ENCODE assay signal across 9 cellular contexts in the genomic region with DNA sequence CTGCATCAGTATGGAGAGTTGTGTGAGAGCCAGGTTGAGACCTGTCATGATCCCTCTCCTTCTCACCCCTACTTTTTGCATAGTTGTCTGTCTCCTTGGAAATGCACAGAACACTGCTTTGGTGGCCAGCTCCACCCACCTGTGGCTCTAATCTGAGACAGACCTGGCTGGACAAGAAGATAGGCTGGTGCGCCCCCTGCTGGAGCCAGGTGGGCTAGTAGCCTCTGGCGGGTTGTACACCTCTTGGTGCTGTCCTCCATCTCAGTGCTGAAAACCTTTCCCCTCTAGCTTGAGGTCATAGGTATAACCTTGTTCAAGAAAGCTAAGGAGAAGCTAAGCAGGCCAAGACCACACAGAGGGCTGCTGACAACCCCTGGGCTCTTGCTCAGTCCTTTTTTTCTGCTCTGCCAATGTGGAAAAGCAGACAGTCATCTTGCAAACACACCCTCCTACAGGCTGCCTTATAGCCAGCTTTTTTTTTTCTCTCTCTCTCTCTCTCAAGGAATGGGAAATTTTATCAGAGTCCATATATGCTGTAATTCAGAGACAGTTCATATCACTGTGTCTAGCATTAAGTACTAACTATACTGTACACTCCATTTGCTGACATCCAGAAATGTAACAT. TPM values are rescaled to one million over a fixed set of nuclear protein-coding genes. Genes with fewer than 3 reads are reported as not detected.
A peak's percentile ranks its signal among the peaks of the same experiment; 100 is the strongest.
DNase-seq lines count a peak whose midpoint lies in the region; ATAC-seq and TF ChIP-seq lines count a peak whose summit lies in the region.
"Had no signal": no experiment of that assay in that cellular context is flagged by ENCODE, and none has a peak within 500 bp of the region (broad histone marks: within the 10 kb centered on the region; RNA-seq: fewer than 3 reads in every experiment).

No MANE protein-coding gene starts in this region.

- H3K4me2 ChIP-seq in fibroblast of lung (ENCODE audit: extremely low read depth, insufficient read depth, low read length), result no peak overlapping the region
- no peak overlapping the region for H3K4me2 ChIP-seq in trophoblast cell (ENCODE audit: low read length)

- no peak overlapping the region for H4K91ac ChIP-seq in trophoblast cell (ENCODE audit: low read depth, low read length)

- no peaks in the 10 kb centered on the region for H3K9me3 Mint-ChIP-seq in activated CD4-positive, alpha-beta T cell treated with anti-CD3 and anti-CD28 coated beads for 36 hours (ENCODE audit: low read depth)

- H4K20me1 ChIP-seq in fibroblast of lung (ENCODE audit: control insufficient read depth, extremely low read depth, insufficient read depth, low read length), result no peaks in the 10 kb centered on the region

- H3K27me3 ChIP-seq in H7 (ENCODE audit: control insufficient read depth, insufficient read depth, low read length), result no peaks in the 10 kb centered on the region
- H3K27me3 ChIP-seq in fibroblast of lung (ENCODE audit: control insufficient read depth, insufficient read depth, low read length), result no peaks in the 10 kb centered on the region
- H3K27me3 ChIP-seq in trophoblast cell (ENCODE audit: insufficient read depth, low read length), result no peaks in the 10 kb centered on the region

- CTCF ChIA-PET in activated CD4-positive, alpha-beta T cell treated with anti-CD3 and anti-CD28 coated beads for 36 hours (lab: Charles Lee), result interaction anchor here (0.6 to 2.0 kb wide), 9 partner anchors 8 to 912 kb away, joined by 3 to 6 read pairs (median 4); no protein-coding TSS in a partner anchor

- no peak overlapping the region for H3K4me3 ChIP-seq in H7 (ENCODE audit: insufficient read depth, low read depth, low read length)
- H3K4me3 ChIP-seq in NB4 (ENCODE audit: low read depth, low read length), result no peak overlapping the region
- H3K4me3 ChIP-seq in fibroblast of lung (replicated peaks in 1 of 4; ENCODE audit: control extremely low read depth in 1 of 4, insufficient read depth in 1 of 4, low read depth in 3 of 4, low read length in 4 of 4), result no peak overlapping the region
- H3K4me3 ChIP-seq in trophoblast cell (ENCODE audit: low read depth, low read length), result no peak overlapping the region
- H3K4me3 ChIP-seq: thoracic aorta had no signal

- H3K9ac ChIP-seq in fibroblast of lung (ENCODE audit: insufficient read depth, low read length) (no peak overlapping the region), trophoblast cell (ENCODE audit: low read length) (no peak overlapping the region)

- H2AFZ ChIP-seq in fibroblast of lung (ENCODE audit: low read length) (no peak overlapping the region), trophoblast cell (ENCODE audit: insufficient read depth, low read length, poor library complexity) (no peak overlapping the region)

- no peak overlapping the region for H4K8ac ChIP-seq in trophoblast cell (ENCODE audit: low read depth, low read length)

- no peak overlapping the region for H3K4ac ChIP-seq in trophoblast cell (ENCODE audit: low read depth, low read length)

- H3K27me3 Mint-ChIP-seq in activated CD4-positive, alpha-beta T cell treated with anti-CD3 and anti-CD28 coated beads for 36 hours, result peaks cover 20% of the 10 kb centered on the region

- H3K9me3 ChIP-seq in fibroblast of lung (ENCODE audit: control insufficient read depth, insufficient read depth, low read depth, low read length), result no peaks in the 10 kb centered on the region
- H3K9me3 ChIP-seq in trophoblast cell (ENCODE audit: insufficient read depth, low read depth, low read length), result no peaks in the 10 kb centered on the region
- H3K9me3 ChIP-seq: thoracic aorta had no signal

- H2AK5ac ChIP-seq in trophoblast cell (ENCODE audit: low read length), result no peak overlapping the region

- no peaks in the 10 kb centered on the region for H3K79me1 ChIP-seq in trophoblast cell (ENCODE audit: low read length)

- no peak overlapping the region for H3K27ac Mint-ChIP-seq in activated CD4-positive, alpha-beta T cell treated with anti-CD3 and anti-CD28 coated beads for 36 hours

- no peak for TF ChIP-seq POLR2A in NB4 (IDR thresholded peaks at IDR 0.05; ENCODE audit: extremely low read depth, insufficient read length)

- peaks cover 1% of the 10 kb centered on the region for H3K4me1 ChIP-seq in fibroblast of lung (ENCODE audit: control insufficient read depth, extremely low read depth, insufficient read depth, low read length)
- H3K4me1 ChIP-seq in trophoblast cell (ENCODE audit: control insufficient read depth in 1 of 2, insufficient read depth in 2 of 2, low read length in 2 of 2), result no peaks in the 10 kb centered on the region

- TF ChIP-seq CTCF in NB4 (IDR thresholded peaks at IDR 0.05; ENCODE audit: low read depth, low read length), result peak; percentile 95
- TF ChIP-seq CTCF in fibroblast of lung (conservative IDR thresholded peaks at IDR 0.05 in 1 of 2, IDR thresholded peaks at IDR 0.05 in 1 of 2; ENCODE audit: low read depth in 1 of 2, low read length in 2 of 2), result peak; percentile 50 to 92

- no peak overlapping the region for H4K12ac ChIP-seq in trophoblast cell (ENCODE audit: low read depth, low read length)

- intact Hi-C loops in activated CD4-positive, alpha-beta T cell treated with anti-CD3 and anti-CD28 coated beads for 36 hours (cut with DNase I, micrococcal nuclease), result no loop called here

- no peaks in the 10 kb centered on the region for H3K79me2 ChIP-seq in fibroblast of lung (ENCODE audit: control insufficient read depth, insufficient read depth, low read length)
- H3K79me2 ChIP-seq in trophoblast cell (ENCODE audit: control insufficient read depth, insufficient read depth, low read length, poor library complexity), result no peaks in the 10 kb centered on the region

- H3K27ac ChIP-seq in fibroblast of lung (ENCODE audit: insufficient read depth, low read length), result no peak overlapping the region
- no peak overlapping the region for H3K27ac ChIP-seq in trophoblast cell (ENCODE audit: low read depth, low read length)
- H3K27ac ChIP-seq: thoracic aorta had no signal

- no peaks in the 10 kb centered on the region for H3K4me1 Mint-ChIP-seq in activated CD4-positive, alpha-beta T cell treated with anti-CD3 and anti-CD28 coated beads for 36 hours

- H2BK120ac ChIP-seq in trophoblast cell (ENCODE audit: insufficient read depth, low read length, poor library complexity), result no peak overlapping the region

- H3K18ac ChIP-seq in trophoblast cell (ENCODE audit: low read length), result no peak overlapping the region

- no peak overlapping the region for H3K14ac ChIP-seq in trophoblast cell (ENCODE audit: low read length)

- POLR2A ChIA-PET in activated CD4-positive, alpha-beta T cell treated with anti-CD3 and anti-CD28 coated beads for 36 hours (lab: Charles Lee), result interaction anchor here (0.6 kb wide), 1 partner anchor 9 kb away, joined by 3 read pairs; no protein-coding TSS in a partner anchor

- WGBS in trophoblast cell (ENCODE audit: extremely low coverage, insufficient coverage, insufficient read length), result no CpG with 5 or more reads among the region's 2 CpGs

- H3K36me3 ChIP-seq in H7 (replicated peaks; ENCODE audit: control insufficient read depth, insufficient read depth, low read length) (no peaks in the 10 kb centered on the region), fibroblast of lung (ENCODE audit: control insufficient read depth, insufficient read depth, low read length) (no peaks in the 10 kb centered on the region), trophoblast cell (ENCODE audit: control insufficient read depth in 1 of 2, insufficient read depth in 2 of 2, low read length in 2 of 2) (no peaks in the 10 kb centered on the region)
- H3K36me3 ChIP-seq: thoracic aorta had no signal

- H3K23ac ChIP-seq in trophoblast cell (ENCODE audit: low read length), result no peak overlapping the region

- H3K36me3 Mint-ChIP-seq in activated CD4-positive, alpha-beta T cell treated with anti-CD3 and anti-CD28 coated beads for 36 hours (ENCODE audit: low read depth), result no peaks in the 10 kb centered on the region

- no peak overlapping the region for H2BK12ac ChIP-seq in trophoblast cell (ENCODE audit: low read length)

- peak; percentile 30 for ATAC-seq in activated CD4-positive, alpha-beta T cell treated with anti-CD3 and anti-CD28 coated beads for 36 hours
- no peak for ATAC-seq in GM21528 (IDR thresholded peaks at IDR 0.05; ENCODE audit: low FRiP score, unreplicated experiment)

- H2BK5ac ChIP-seq in trophoblast cell (ENCODE audit: low read depth, low read length, poor library complexity), result no peak overlapping the region

- DNase-seq in activated CD4-positive, alpha-beta T cell treated with anti-CD3 and anti-CD28 coated beads for 36 hours, result peak; percentile 79
- DNase-seq in activated CD4-positive, alpha-beta T cell treated with anti-CD3 and anti-CD28 coated beads for 4 hours, result no peak
- DNase-seq in H7 (peak; percentile 67), NB4 (ENCODE audit: low read depth) (peak; percentile 67), SW480 (ENCODE audit: low spot score) (peak; percentile 43), fibroblast of lung (ENCODE audit: low read depth in 2 of 2) (peak; percentile 23 to 59), trophoblast cell (peak; percentile 34 to 58)

- no peak overlapping the region for H3K4me3 Mint-ChIP-seq in activated CD4-positive, alpha-beta T cell treated with anti-CD3 and anti-CD28 coated beads for 36 hours

RNA-seq across cellular contexts. Expression of gene SPATA6, which starts 58.8 kb away (rescaled TPM):
- total RNA-seq in activated CD4-positive, alpha-beta T cell treated with anti-CD3 and anti-CD28 coated beads for 36 hours, result 1 to 10 TPM; 2.8 to 3.3 TPM
- 25.9 and 28.3 TPM in 2 replicates for total RNA-seq in H7 (2014; rRNA removed; shearing (Covaris generic))
- total RNA-seq in fibroblast of lung, result 7.4 and 8.9 TPM in 2 replicates
- polyA plus RNA-seq in fibroblast of lung, result 5.5 and 6.8 TPM in 2 replicates
- 5.3 and 5.4 TPM in 2 replicates for polyA plus RNA-seq in fibroblast of lung (2012)
- polyA minus RNA-seq in fibroblast of lung (ENCODE audit: low replicate concordance), result 0.27 and 4.2 TPM in 2 replicates
- 1.7 and 1.8 TPM in 2 replicates for polyA plus RNA-seq in trophoblast cell (2013)

Comparison
In these comparisons a context has a peak if more than half of its experiments do, and no peak if none do; other contexts are left out.
1. DNase-seq: peak in activated CD4-positive, alpha-beta T cell treated with anti-CD3 and anti-CD28 coated beads for 36 hours (single experiment), H7 (single experiment), NB4 (single experiment), SW480 (single experiment), fibroblast of lung (2 of 2) and trophoblast cell (2 of 2); none in activated CD4-positive, alpha-beta T cell treated with anti-CD3 and anti-CD28 coated beads for 4 hours (0 of 2).